In genomic region chr5:158832736-158833135, GRCh38 we compare ENCODE assay signal across 24 cellular contexts.
DNase-seq lines count a peak whose midpoint lies in the region; TF ChIP-seq lines count a peak whose summit lies in the region.
"Had no signal": no experiment of that assay in that cellular context is flagged by ENCODE, and none has a peak within 500 bp of the region (broad histone marks: within the 10 kb centered on the region; RNA-seq: fewer than 3 reads in every experiment).

No MANE protein-coding gene starts in this region.

- DNase-seq in AG20443 (ENCODE audit: low spot score) (peak; percentile 63), LHCN-M2 (ENCODE audit: low read depth) (peak; percentile 53), fibroblast of the aortic adventitia (ENCODE audit: low read depth) (peak; percentile 34), stromal cell of bone marrow (ENCODE audit: low read depth) (peak; percentile 68), GM10248 (ENCODE audit: extremely low spot score) (no peak), NCI-H748 treated with DMSO at 0.1 percent for 48 hours (lab: John Stamatoyannopoulos, UW) (no peak), caudate nucleus (lab: John Stamatoyannopoulos, UW) (no peak)
- no peak for DNase-seq in activated CD4-positive, alpha-beta T cell treated with anti-CD3 and anti-CD28 coated beads for 48 hours
- DNase-seq: activated CD4-positive, alpha-beta memory T cell treated with anti-CD3 and anti-CD28 coated beads for 36 hours; activated CD8-positive, alpha-beta memory T cell treated with anti-CD3 and anti-CD28 coated beads, Interleukin-2, amount 50 U/mL, for 48 hours; anterior cingulate cortex; CD4-positive, alpha-beta T cell; cortex of kidney; endodermal cell; natural killer cell; NCI-H1436; NCI-H82; occipital lobe; small intestine; T-helper 1 cell; trophoblast cell had no signal

- CTCF ChIA-PET in GM10248 (lab: Yijun Ruan, JAX), result interaction anchor here (1.1 to 1.6 kb wide), 3 partner anchors 14 to 38 kb away, joined by 3 to 5 read pairs (median 5); no protein-coding TSS in a partner anchor

- no peak for TF ChIP-seq CTCF in fibroblast of the aortic adventitia (IDR thresholded peaks at IDR 0.05; ENCODE audit: insufficient read depth, low read length)
- TF ChIP-seq CTCF in GM10248 (IDR thresholded peaks at IDR 0.05; ENCODE audit: control extremely low read depth, extremely low read depth, low read depth, missing control alignments), result no peak

- no peak overlapping the region for H3K27ac ChIP-seq in caudate nucleus (ENCODE audit: low read depth, low read length)
- H3K27ac ChIP-seq: cardiac muscle cell, KMS-11, RWPE1 had no signal

- no peak overlapping the region for H3K4me3 ChIP-seq in fibroblast of the aortic adventitia (ENCODE audit: low read depth, low read length)
- H3K4me3 ChIP-seq: cardiac muscle cell had no signal

- POLR2A ChIA-PET in GM10248 (lab: Yijun Ruan, JAX), result no interaction called here

Comparison
In these comparisons a context has a peak if more than half of its experiments do, and no peak if none do; other contexts are left out.
1. DNase-seq: peak in AG20443 (single experiment), LHCN-M2 (single experiment), fibroblast of the aortic adventitia (single experiment) and stromal cell of bone marrow (single experiment); none in GM10248 (single experiment), NCI-H748 treated with DMSO at 0.1 percent for 48 hours (single experiment), caudate nucleus (0 of 61) and activated CD4-positive, alpha-beta T cell treated with anti-CD3 and anti-CD28 coated beads for 48 hours (single experiment).